ENCODE assay signal across 9 cellular contexts in the genomic region with DNA sequence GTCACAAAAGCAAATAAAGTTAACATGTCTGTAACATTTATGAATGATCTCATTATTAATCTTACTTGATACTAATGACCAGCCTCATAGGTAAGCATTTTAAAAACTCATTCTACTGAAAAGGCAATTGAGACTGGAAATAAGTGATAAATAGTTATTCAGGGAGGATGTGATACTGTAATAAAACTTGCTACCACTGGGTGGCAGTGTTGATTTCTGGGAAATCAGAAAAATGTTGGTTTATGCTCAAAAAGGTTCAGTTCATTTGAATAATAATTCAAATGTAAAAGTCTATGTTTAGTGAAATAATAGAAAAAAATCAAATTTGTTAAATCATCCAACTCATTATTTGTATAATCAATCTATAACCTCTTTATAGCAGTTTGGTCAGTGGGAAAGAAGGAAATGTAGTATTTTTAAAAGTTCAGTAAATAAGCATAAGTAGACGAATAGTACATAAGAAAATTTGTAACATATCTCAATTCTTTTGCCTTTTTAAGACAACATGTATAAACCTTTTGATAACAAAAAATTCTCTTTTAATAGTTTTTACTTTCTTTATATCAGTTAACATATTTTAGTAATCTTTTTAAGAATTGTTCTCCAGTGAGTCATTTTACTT. TPM values are rescaled to one million over a fixed set of nuclear protein-coding genes. Genes with fewer than 3 reads are reported as not detected.
DNase-seq lines count a peak whose midpoint lies in the region; ATAC-seq and TF ChIP-seq lines count a peak whose summit lies in the region.
"Had no signal": no experiment of that assay in that cellular context is flagged by ENCODE, and none has a peak within 500 bp of the region (broad histone marks: within the 10 kb centered on the region; RNA-seq: fewer than 3 reads in every experiment).

No MANE protein-coding gene starts in this region.

- H3K36me3 Mint-ChIP-seq in nephron (ENCODE audit: low read depth): peaks cover 12% of the 10 kb centered on the region

- no peaks in the 10 kb centered on the region for H3K27me3 Mint-ChIP-seq in nephron (ENCODE audit: low read depth)

- H3K79me2 ChIP-seq in GM23248 (ENCODE audit: insufficient read depth) (peaks cover 92% of the 10 kb centered on the region), OCI-LY7 (ENCODE audit: insufficient read depth, low read depth, low read length) (no peaks in the 10 kb centered on the region; the same call in 1 of the 2 replicates)

- no peaks in the 10 kb centered on the region for H3K9me3 Mint-ChIP-seq in nephron

- in situ Hi-C loops in GM23248 (cut with MboI): no loop called here

- DNase-seq in DMS53 (lab: John Stamatoyannopoulos, UW) (peak; percentile 28), DMS53 treated with DMSO at 0.1 percent for 48 hours (lab: John Stamatoyannopoulos, UW; ENCODE audit: unreplicated experiment) (no peak), GM23248 (peak; percentile 44), OCI-LY7 (ENCODE audit: low spot score) (peak; percentile 29), dermis microvascular lymphatic vessel endothelial cell (ENCODE audit: low read depth in 2 of 2) (peak; percentile 24 to 49)

- H3K4me1 ChIP-seq in GM23248 (ENCODE audit: insufficient read depth) (peaks cover 6% of the 10 kb centered on the region), OCI-LY7 (ENCODE audit: insufficient read depth, low read length, poor library complexity, severe bottlenecking) (no peaks in the 10 kb centered on the region)

- WGBS in GM23248 (ENCODE audit: low coverage in 1 of 2, low lambda C conversion rate in 2 of 2, missing lambda C conversion rate in 2 of 2), 2 experiments: 86 to 92% methylated on average over 1 of the region's 1 CpG

- TF ChIP-seq POLR2A in GM18505 (IDR thresholded peaks at IDR 0.05; ENCODE audit: borderline replicate concordance, extremely low read depth, insufficient read depth, insufficient read length): no peak

- no peak overlapping the region for H3K9ac ChIP-seq in GM23248
- H3K9ac ChIP-seq: BLaER1 treated with 17β-estradiol and CSF1 and Interleukin-3, amounts not matched to agents 10 nM and 100 nM had no signal

- intact Hi-C loops in OCI-LY7 (cut with micrococcal nuclease; ENCODE audit: unreplicated experiment): no loop called here

- CTCF ChIA-PET in OCI-LY7 (lab: Charles Lee; ENCODE audit: unreplicated experiment): no interaction called here

- no peak overlapping the region for H3K4me3 ChIP-seq in GM23248
- no peak overlapping the region for H3K4me3 ChIP-seq in OCI-LY7 (ENCODE audit: low read depth, low read length, poor library complexity, severe bottlenecking)
- H3K4me3 ChIP-seq: BLaER1 treated with 17β-estradiol and CSF1 and Interleukin-3, amounts not matched to agents 10 nM and 100 nM had no signal

- H3K4me1 Mint-ChIP-seq in nephron: no peaks in the 10 kb centered on the region

- H3K9me3 ChIP-seq in GM23248 (ENCODE audit: low read depth): no peaks in the 10 kb centered on the region
- H3K9me3 ChIP-seq in OCI-LY7 (ENCODE audit: low read length): no peaks in the 10 kb centered on the region
- H3K9me3 ChIP-seq: BLaER1 treated with 17β-estradiol and CSF1 and Interleukin-3, amounts not matched to agents 10 nM and 100 nM had no signal

- ATAC-seq in GM18505 (IDR thresholded peaks at IDR 0.05; ENCODE audit: unreplicated experiment): no peak
- ATAC-seq in GM21717 (IDR thresholded peaks at IDR 0.05; ENCODE audit: unreplicated experiment): no peak

- BruUV-seq in OCI-LY7 (replicated peaks; lab: Mats Ljungman, UMichigan): no TSS peak

- H3K9me2 ChIP-seq in GM23248 (ENCODE audit: insufficient read depth) (no peaks in the 10 kb centered on the region), OCI-LY7 (ENCODE audit: insufficient read depth, low read length) (no peaks in the 10 kb centered on the region)

- no peak overlapping the region for H3K27ac Mint-ChIP-seq in nephron

- H2AFZ ChIP-seq in GM23248 (no peak overlapping the region), OCI-LY7 (ENCODE audit: low read length) (no peak overlapping the region)

- no peaks in the 10 kb centered on the region for H3K27me3 ChIP-seq in GM23248 (replicated peaks; ENCODE audit: insufficient read depth)
- H3K27me3 ChIP-seq: BLaER1 treated with 17β-estradiol and CSF1 and Interleukin-3, amounts not matched to agents 10 nM and 100 nM had no signal

- H3F3A ChIP-seq in GM23248 (ENCODE audit: insufficient read depth): no peaks in the 10 kb centered on the region

- POLR2A ChIA-PET in OCI-LY7 (lab: Charles Lee): no interaction called here

- H3K27ac ChIP-seq in GM23248 (no peak overlapping the region), OCI-LY7 (ENCODE audit: low read depth, low read length, poor library complexity, severe bottlenecking) (no peak overlapping the region)
- H3K27ac ChIP-seq: BLaER1 treated with 17β-estradiol and CSF1 and Interleukin-3, amounts not matched to agents 10 nM and 100 nM had no signal

- H4K20me1 ChIP-seq in GM23248 (ENCODE audit: insufficient read depth) (no peaks in the 10 kb centered on the region), OCI-LY7 (ENCODE audit: insufficient read depth, low read length) (peaks cover 5% of the 10 kb centered on the region; the same call in 1 of the 2 replicates)

- H3K36me3 ChIP-seq in GM23248 (ENCODE audit: low read depth) (no peaks in the 10 kb centered on the region), OCI-LY7 (ENCODE audit: insufficient read depth, low read length) (no peaks in the 10 kb centered on the region)

- TF ChIP-seq CTCF in OCI-LY7 (conservative IDR thresholded peaks at IDR 0.05; ENCODE audit: low read length) (peak; percentile 79), nephron (IDR thresholded peaks at IDR 0.05; ENCODE audit: unreplicated experiment in 3 of 3) (peak; percentile 71 to 80 (median 79))

- H3K4me3 Mint-ChIP-seq in nephron: no peak overlapping the region

- H3K4me2 ChIP-seq in GM23248 (ENCODE audit: unreplicated experiment): peak overlapping the region; percentile 10
- no peak overlapping the region for H3K4me2 ChIP-seq in OCI-LY7 (ENCODE audit: low read length)
- H3K4me2 ChIP-seq: BLaER1 treated with 17β-estradiol and CSF1 and Interleukin-3, amounts not matched to agents 10 nM and 100 nM had no signal

RNA-seq across cellular contexts. Expression of a gene that starts 9.6 kb away (rescaled TPM):
- 5.9 and 7.5 TPM in 2 replicates for total RNA-seq in GM23248 (2014; rRNA removed; shearing (Covaris generic))
- 9.0 and 10.3 TPM in 2 replicates for polyA plus RNA-seq in GM23248 (2016; fragmentation: Nextera tagmentation; extraction: Ambion mirVana)
- total RNA-seq in OCI-LY7 (2014; rRNA removed; shearing (Covaris generic)): 1.4 and 2.1 TPM in 2 replicates
- total RNA-seq in OCI-LY7 (2022): 3.2 and 3.3 TPM in 2 replicates
- 5.5 and 7.7 TPM in 2 replicates for total RNA-seq in dermis microvascular lymphatic vessel endothelial cell

RNA-seq across cellular contexts. Expression of a gene that starts 12.4 kb away (rescaled TPM):
- total RNA-seq in GM23248 (2014; rRNA removed; shearing (Covaris generic)): 7.2 and 8.8 TPM in 2 replicates
- polyA plus RNA-seq in GM23248 (2016; fragmentation: Nextera tagmentation; extraction: Ambion mirVana): 4.8 and 4.9 TPM in 2 replicates
- total RNA-seq in OCI-LY7 (2014; rRNA removed; shearing (Covaris generic)): 10.1 and 11.0 TPM in 2 replicates
- total RNA-seq in OCI-LY7 (2022): 15.1 and 22.7 TPM in 2 replicates
- 6.1 and 7.7 TPM in 2 replicates for total RNA-seq in dermis microvascular lymphatic vessel endothelial cell

RNA-seq across cellular contexts. Expression of a gene that starts 41.8 kb away (rescaled TPM):
- 0.13 and 2.5 TPM in 2 replicates for total RNA-seq in GM23248 (2014; rRNA removed; shearing (Covaris generic))
- polyA plus RNA-seq in GM23248 (2016; fragmentation: Nextera tagmentation; extraction: Ambion mirVana): 0.14 and 0.40 TPM in 2 replicates
- total RNA-seq in OCI-LY7 (2014; rRNA removed; shearing (Covaris generic)): 0.41 TPM in 1 of 2 replicates, not detected in the other
- not detected in 2 replicates for total RNA-seq in OCI-LY7 (2022)
- 0.39 and 1.0 TPM in 2 replicates for total RNA-seq in dermis microvascular lymphatic vessel endothelial cell
